Comparison of ENCODE assay signal across 14 cellular contexts in genomic region chr9:110029815-110030480, GRCh38.
DNase-seq lines count a peak whose midpoint lies in the region; ATAC-seq and TF ChIP-seq lines count a peak whose summit lies in the region.
"Had no signal": no experiment of that assay in that cellular context is flagged by ENCODE, and none has a peak within 500 bp of the region (broad histone marks: within the 10 kb centered on the region; RNA-seq: fewer than 3 reads in every experiment).

No MANE protein-coding gene starts in this region.

- no peak for DNase-seq in activated naive CD4-positive, alpha-beta T cell treated with anti-CD3 and anti-CD28 coated beads, Interleukin-2, amount 10 ng/mL, durations not matched to agents 7 days and 5 days
- DNase-seq in adrenal gland (no peak), lung (ENCODE audit: low spot score) (no peak), tibial artery (no peak), DMS153 treated with DMSO at 0.1 percent for 48 hours (lab: John Stamatoyannopoulos, UW; ENCODE audit: unreplicated experiment) (no peak), NCI-H748 treated with DMSO at 0.1 percent for 48 hours (lab: John Stamatoyannopoulos, UW) (no peak), GM13977 (ENCODE audit: low spot score) (no peak)
- DNase-seq: activated CD8-positive, alpha-beta T cell treated with anti-CD3 and anti-CD28 coated beads, Interleukin-2, amount 10 ng/mL, durations not matched to agents 7 days and 5 days; activated naive CD4-positive, alpha-beta T cell treated with Interleukin-2 at 50 U/mL for 16 hours; cerebellar nuclear complex; DMS53; GOT3 had no signal

- 47 to 61% (median 54%) methylated on average over 5 of the region's 5 CpGs for WGBS in adrenal gland, 4 donors
- WGBS in lung, 2 donors: 52 to 68% methylated on average over 5 of the region's 5 CpGs

- H3K4me3 Mint-ChIP-seq in activated naive CD4-positive, alpha-beta T cell treated with anti-CD3 and anti-CD28 coated beads, Interleukin-2, amount 50 U/mL, for 24 hours: no peak overlapping the region
- no peak overlapping the region for H3K4me3 Mint-ChIP-seq in activated naive CD4-positive, alpha-beta T cell treated with anti-CD3 and anti-CD28 coated beads, Interleukin-2, amount 10 ng/mL, durations not matched to agents 7 days and 5 days
- H3K4me3 Mint-ChIP-seq: activated CD8-positive, alpha-beta T cell treated with anti-CD3 and anti-CD28 coated beads, Interleukin-2, amount 10 ng/mL, durations not matched to agents 7 days and 5 days had no signal

- no peak for TF ChIP-seq POLR2A in adrenal gland (IDR thresholded peaks at IDR 0.05)

- no peaks in the 10 kb centered on the region for H3K9me3 ChIP-seq in adrenal gland (replicated peaks in 1 of 3)
- no peaks in the 10 kb centered on the region for H3K9me3 ChIP-seq in lung (ENCODE audit: control insufficient read depth in 2 of 2, insufficient read depth in 1 of 2, low read length in 1 of 2)
- no peaks in the 10 kb centered on the region for H3K9me3 ChIP-seq in tibial artery
- H3K9me3 ChIP-seq: esophagus muscularis mucosa had no signal

- H3K9me3 Mint-ChIP-seq in activated naive CD4-positive, alpha-beta T cell treated with anti-CD3 and anti-CD28 coated beads, Interleukin-2, amount 50 U/mL, for 24 hours: no peaks in the 10 kb centered on the region
- H3K9me3 Mint-ChIP-seq in activated naive CD4-positive, alpha-beta T cell treated with anti-CD3 and anti-CD28 coated beads, Interleukin-2, amount 10 ng/mL, durations not matched to agents 7 days and 5 days: peaks cover 2% of the 10 kb centered on the region

- H3K27me3 ChIP-seq in adrenal gland (no peaks in the 10 kb centered on the region), lung (ENCODE audit: control insufficient read depth, insufficient read depth) (no peaks in the 10 kb centered on the region), tibial artery (no peaks in the 10 kb centered on the region)
- H3K27me3 ChIP-seq: esophagus muscularis mucosa had no signal

- peaks cover 25% of the 10 kb centered on the region for H3K4me1 Mint-ChIP-seq in activated naive CD4-positive, alpha-beta T cell treated with anti-CD3 and anti-CD28 coated beads, Interleukin-2, amount 50 U/mL, for 24 hours
- peaks cover 20% of the 10 kb centered on the region for H3K4me1 Mint-ChIP-seq in activated naive CD4-positive, alpha-beta T cell treated with anti-CD3 and anti-CD28 coated beads, Interleukin-2, amount 10 ng/mL, durations not matched to agents 7 days and 5 days

- H3K4me1 ChIP-seq in adrenal gland (replicated peaks in 1 of 2) (peaks cover 13 to 38% of the 10 kb centered on the region in 2 donors), lung (ENCODE audit: control insufficient read depth in 2 of 2, insufficient read depth in 2 of 2, low read length in 2 of 2) (peaks cover 0 to 39% of the 10 kb centered on the region in 2 donors), tibial artery (peaks cover 0 to 74% (median 42%) of the 10 kb centered on the region in 4 donors)

- TF ChIP-seq CTCF in adrenal gland (IDR thresholded peaks at IDR 0.05) (no peak), lung (IDR thresholded peaks at IDR 0.05; ENCODE audit: control extremely low read depth, extremely low read depth) (no peak), tibial artery (IDR thresholded peaks at IDR 0.05) (no peak), GM13977 (IDR thresholded peaks at IDR 0.05; ENCODE audit: extremely low read depth, insufficient read depth, missing control alignments) (no peak)

- no peaks in the 10 kb centered on the region for H3K27me3 Mint-ChIP-seq in activated naive CD4-positive, alpha-beta T cell treated with anti-CD3 and anti-CD28 coated beads, Interleukin-2, amount 50 U/mL, for 24 hours
- H3K27me3 Mint-ChIP-seq in activated naive CD4-positive, alpha-beta T cell treated with anti-CD3 and anti-CD28 coated beads, Interleukin-2, amount 10 ng/mL, durations not matched to agents 7 days and 5 days: peaks cover 15% of the 10 kb centered on the region

- peak overlapping the region; percentile 25 for H3K27ac Mint-ChIP-seq in activated naive CD4-positive, alpha-beta T cell treated with anti-CD3 and anti-CD28 coated beads, Interleukin-2, amount 50 U/mL, for 24 hours
- H3K27ac Mint-ChIP-seq in activated naive CD4-positive, alpha-beta T cell treated with anti-CD3 and anti-CD28 coated beads, Interleukin-2, amount 10 ng/mL, durations not matched to agents 7 days and 5 days: no peak overlapping the region
- H3K27ac Mint-ChIP-seq: activated CD8-positive, alpha-beta T cell treated with anti-CD3 and anti-CD28 coated beads, Interleukin-2, amount 10 ng/mL, durations not matched to agents 7 days and 5 days had no signal

- intact Hi-C loops in adrenal gland (cut with DNase I) (no loop called here), tibial artery (cut with DNase I; ENCODE audit: low total_unique reads) (no loop called here)

- ATAC-seq in lung (ENCODE audit: insufficient read depth, low FRiP score): no peak
- ATAC-seq: activated CD8-positive, alpha-beta T cell treated with anti-CD3 and anti-CD28 coated beads, Interleukin-2, amount 10 ng/mL, durations not matched to agents 7 days and 5 days had no signal

- H3K36me3 Mint-ChIP-seq in activated naive CD4-positive, alpha-beta T cell treated with anti-CD3 and anti-CD28 coated beads, Interleukin-2, amount 50 U/mL, for 24 hours: no peaks in the 10 kb centered on the region
- no peaks in the 10 kb centered on the region for H3K36me3 Mint-ChIP-seq in activated naive CD4-positive, alpha-beta T cell treated with anti-CD3 and anti-CD28 coated beads, Interleukin-2, amount 10 ng/mL, durations not matched to agents 7 days and 5 days

- H3K4me3 ChIP-seq in adrenal gland: no peak overlapping the region
- no peak overlapping the region for H3K4me3 ChIP-seq in lung
- H3K4me3 ChIP-seq in tibial artery: no peak overlapping the region
- H3K4me3 ChIP-seq: esophagus muscularis mucosa had no signal

- H3K36me3 ChIP-seq in adrenal gland (replicated peaks in 1 of 2) (no peaks in the 10 kb centered on the region), lung (ENCODE audit: control insufficient read depth in 2 of 2, insufficient read depth in 2 of 2, low read length in 2 of 2) (no peaks in the 10 kb centered on the region), tibial artery (no peaks in the 10 kb centered on the region)
- H3K36me3 ChIP-seq: esophagus muscularis mucosa had no signal

- in situ Hi-C loops in GM13977 (cut with MboI; ENCODE audit: low pct_unique_long_range_greater_than_20kb, low sequenced_read_pairs, unreplicated experiment): no loop called here

- H3K27ac ChIP-seq in adrenal gland (peak overlapping the region in 4 of 5 donors; percentile 38 to 68 (median 61)), lung (ENCODE audit: low read depth in 1 of 2, low read length in 1 of 2) (peak overlapping the region; percentile 67 to 94), tibial artery (peak overlapping the region; percentile 58 to 63)
- H3K27ac ChIP-seq: esophagus muscularis mucosa had no signal

- CTCF ChIA-PET in activated naive CD4-positive, alpha-beta T cell treated with anti-CD3 and anti-CD28 coated beads, Interleukin-2, amount 10 ng/mL, durations not matched to agents 7 days and 5 days (lab: Charles Lee): no interaction called here
